Comparison of ENCODE assay signal across 27 cellular contexts in the genomic region with DNA sequence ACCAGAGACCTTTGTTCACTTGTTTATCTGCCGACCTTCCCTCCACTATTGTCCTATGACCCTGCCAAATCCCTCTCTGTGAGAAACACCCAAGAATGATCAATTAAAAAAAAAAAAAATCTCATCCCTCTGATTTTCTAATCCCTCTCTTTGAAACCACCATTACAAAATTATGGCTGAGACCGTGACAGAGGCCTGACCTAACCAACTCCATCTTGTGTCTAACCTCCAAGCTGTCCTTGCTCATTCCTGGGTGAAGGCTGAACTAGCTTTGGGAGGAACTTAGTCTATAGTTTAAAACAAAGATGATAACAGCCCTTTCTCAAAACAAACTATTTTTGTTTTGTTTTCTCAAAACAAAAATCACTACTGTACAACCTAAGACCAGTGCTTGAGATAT.
"Had no signal": no experiment of that assay in that cellular context is flagged by ENCODE, and none has a peak within 500 bp of the region (broad histone marks: within the 10 kb centered on the region; RNA-seq: fewer than 3 reads in every experiment).

No MANE protein-coding gene starts in this region.

- H3K36me3 Mint-ChIP-seq: stimulated activated effector memory CD8-positive, alpha-beta T cell treated with anti-CD3 and anti-CD28 coated beads, Interleukin-12 subunit alpha, Interleukin-12 subunit beta, amount 100 ng/mL, for 72 hours; stimulated activated memory B cell treated with anti-CD40 and anti-IgM and Interleukin-4, amounts not matched to agents 10 μg/mL and 1 μg/mL and 100 μg/mL, for 72 hours; stimulated activated naive B cell treated with anti-CD40 and anti-IgM and Interleukin-4, amounts not matched to agents 10 μg/mL and 1 μg/mL and 100 μg/mL, for 72 hours; type B pancreatic cell had no signal

- H3K4me3 Mint-ChIP-seq: stimulated activated effector memory CD8-positive, alpha-beta T cell treated with anti-CD3 and anti-CD28 coated beads, Interleukin-12 subunit alpha, Interleukin-12 subunit beta, amount 100 ng/mL, for 72 hours; stimulated activated memory B cell treated with anti-CD40 and anti-IgM and Interleukin-4, amounts not matched to agents 10 μg/mL and 1 μg/mL and 100 μg/mL, for 72 hours; stimulated activated naive B cell treated with anti-CD40 and anti-IgM and Interleukin-4, amounts not matched to agents 10 μg/mL and 1 μg/mL and 100 μg/mL, for 72 hours; stimulated activated naive CD8-positive, alpha-beta T cell treated with anti-CD3 and anti-CD28 coated beads, Interleukin-15, amount 100 ng/mL, for 72 hours; stimulated activated naive CD8-positive, alpha-beta T cell treated with anti-CD3 and anti-CD28 coated beads, Interleukin-15, Interleukin-2, amounts not matched to agents 100 ng/mL and 50 ng/mL, for 24 hours; type B pancreatic cell had no signal

- H3K27me3 Mint-ChIP-seq: stimulated activated memory B cell treated with anti-CD40 and anti-IgM and Interleukin-4, amounts not matched to agents 10 μg/mL and 1 μg/mL and 100 μg/mL, for 72 hours; stimulated activated naive B cell treated with anti-CD40 and anti-IgM and Interleukin-4, amounts not matched to agents 10 μg/mL and 1 μg/mL and 100 μg/mL, for 72 hours; stimulated activated naive CD8-positive, alpha-beta T cell treated with anti-CD3 and anti-CD28 coated beads, Interleukin-15, amount 100 ng/mL, for 72 hours; stimulated activated naive CD8-positive, alpha-beta T cell treated with anti-CD3 and anti-CD28 coated beads, Interleukin-15, Interleukin-2, amounts not matched to agents 100 ng/mL and 50 ng/mL, for 24 hours; type B pancreatic cell had no signal

- H3K4me1 Mint-ChIP-seq: stimulated activated effector memory CD8-positive, alpha-beta T cell treated with anti-CD3 and anti-CD28 coated beads, Interleukin-12 subunit alpha, Interleukin-12 subunit beta, amount 100 ng/mL, for 72 hours; stimulated activated memory B cell treated with anti-CD40 and anti-IgM and Interleukin-4, amounts not matched to agents 10 μg/mL and 1 μg/mL and 100 μg/mL, for 72 hours; stimulated activated naive B cell treated with anti-CD40 and anti-IgM and Interleukin-4, amounts not matched to agents 10 μg/mL and 1 μg/mL and 100 μg/mL, for 72 hours; stimulated activated naive CD8-positive, alpha-beta T cell treated with anti-CD3 and anti-CD28 coated beads, Interleukin-15, amount 100 ng/mL, for 72 hours had no signal

- H3K27me3 ChIP-seq: stomach, suprapubic skin, testis, thyroid gland, tibial artery, tibial nerve, transverse colon, upper lobe of left lung, upper lobe of right lung, uterus, vagina had no signal

- DNase-seq: stimulated activated CD4-positive, alpha-beta T cell treated with anti-CD3 and anti-CD28 coated beads, Interleukin-4, amount 100 ng/mL, for 1 hour; stimulated activated CD4-positive, alpha-beta T cell treated with anti-CD3 and anti-CD28 coated beads, Interleukin-4, amount 100 ng/mL, for 24 hours; stimulated activated CD4-positive, alpha-beta T cell treated with anti-CD3 and anti-CD28 coated beads, Interleukin-4, amount 100 ng/mL, for 4 hours; stimulated activated CD8-positive, alpha-beta memory T cell treated with anti-CD3 and anti-CD28 coated beads, Interleukin-4, amount 100 ng/mL, for 48 hours; stimulated activated naive B cell treated with anti-CD40 and anti-IgM and Interleukin-4, amounts not matched to agents 10 μg/mL and 1 μg/mL and 100 μg/mL, for 72 hours; stimulated activated naive CD4-positive, alpha-beta T cell; stimulated activated naive CD4-positive, alpha-beta T cell treated with Interleukin-2 at 50 U/mL for 16 hours; stimulated activated naive CD8-positive, alpha-beta T cell treated with anti-CD3 and anti-CD28 coated beads, Interleukin-15, amount 100 ng/mL, for 72 hours; stimulated activated naive CD8-positive, alpha-beta T cell treated with anti-CD3 and anti-CD28 coated beads, Interleukin-15, Interleukin-2, amounts not matched to agents 100 U/mL and 50 U/mL, for 24 hours; stomach; substantia nigra; testis; thyroid gland; tibial artery; transverse colon; trophoblast cell; upper lobe of right lung; uterus had no signal

- H3K36me3 ChIP-seq: stomach, suprapubic skin, thoracic aorta, thyroid gland, tibial artery, tibial nerve, transverse colon, upper lobe of left lung, upper lobe of right lung, uterus, vagina had no signal

- H3K27ac Mint-ChIP-seq: stimulated activated effector memory CD8-positive, alpha-beta T cell treated with anti-CD3 and anti-CD28 coated beads, Interleukin-12 subunit alpha, Interleukin-12 subunit beta, amount 100 ng/mL, for 72 hours; stimulated activated memory B cell treated with anti-CD40 and anti-IgM and Interleukin-4, amounts not matched to agents 10 μg/mL and 1 μg/mL and 100 μg/mL, for 72 hours; stimulated activated naive B cell treated with anti-CD40 and anti-IgM and Interleukin-4, amounts not matched to agents 10 μg/mL and 1 μg/mL and 100 μg/mL, for 72 hours; stimulated activated naive CD8-positive, alpha-beta T cell treated with anti-CD3 and anti-CD28 coated beads, Interleukin-15, amount 100 ng/mL, for 72 hours; stimulated activated naive CD8-positive, alpha-beta T cell treated with anti-CD3 and anti-CD28 coated beads, Interleukin-15, Interleukin-2, amounts not matched to agents 100 ng/mL and 50 ng/mL, for 24 hours; type B pancreatic cell had no signal

- H3K27ac ChIP-seq: stomach, suprapubic skin, testis, thoracic aorta, thyroid gland, tibial artery, tibial nerve, transverse colon, upper lobe of left lung, upper lobe of right lung, uterus, vagina had no signal

- ATAC-seq: stimulated activated effector memory CD8-positive, alpha-beta T cell treated with anti-CD3 and anti-CD28 coated beads, Interleukin-12 subunit alpha, Interleukin-12 subunit beta, amount 100 ng/mL, for 72 hours; stimulated activated memory B cell treated with anti-CD40 and anti-IgM and Interleukin-4, amounts not matched to agents 10 μg/mL and 1 μg/mL and 100 μg/mL, for 72 hours; stimulated activated naive B cell treated with anti-CD40 and anti-IgM and Interleukin-4, amounts not matched to agents 10 μg/mL and 1 μg/mL and 100 μg/mL, for 72 hours; stimulated activated naive CD8-positive, alpha-beta T cell treated with anti-CD3 and anti-CD28 coated beads, Interleukin-15, amount 100 ng/mL, for 72 hours; stimulated activated naive CD8-positive, alpha-beta T cell treated with anti-CD3 and anti-CD28 coated beads, Interleukin-15, Interleukin-2, amounts not matched to agents 100 U/mL and 50 U/mL, for 24 hours; upper lobe of right lung had no signal

- H3K4me3 ChIP-seq: stomach, suprapubic skin, thoracic aorta, thyroid gland, tibial artery, tibial nerve, transverse colon, upper lobe of left lung, upper lobe of right lung, uterus, vagina had no signal

- H3K9me3 ChIP-seq: suprapubic skin, testis, thoracic aorta, thyroid gland, transverse colon, upper lobe of right lung, uterus, vagina had no signal

- H3K4me1 ChIP-seq: stomach, suprapubic skin, testis, thyroid gland, tibial artery, tibial nerve, transverse colon, upper lobe of left lung, upper lobe of right lung, uterus, vagina had no signal
